14 cellular contexts compared by ENCODE assay signal in the genomic region with DNA sequence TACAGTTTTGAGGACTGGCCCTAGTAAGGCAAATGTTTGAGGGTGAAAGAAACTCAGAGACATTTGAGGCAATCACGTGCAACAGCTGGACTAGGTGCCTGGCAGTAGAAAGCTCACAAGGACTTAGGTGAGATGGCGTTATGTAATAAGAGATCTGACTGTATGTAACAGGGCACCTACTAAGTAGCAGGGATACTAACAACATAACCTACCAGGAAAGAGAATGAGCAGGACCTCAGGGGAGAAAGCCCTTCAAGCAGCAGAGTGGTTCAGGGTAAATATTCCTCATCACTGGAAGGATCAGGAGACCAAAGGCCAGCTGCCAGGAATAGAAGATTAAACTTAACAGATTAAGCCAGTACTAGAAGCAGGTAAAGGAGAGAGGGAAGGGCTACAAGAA. TPM values are rescaled to one million over a fixed set of nuclear protein-coding genes. Genes with fewer than 3 reads are reported as not detected.
"Had no signal": no experiment of that assay in that cellular context is flagged by ENCODE, and none has a peak within 500 bp of the region (broad histone marks: within the 10 kb centered on the region; RNA-seq: fewer than 3 reads in every experiment).

No MANE protein-coding gene starts in this region.

- ATAC-seq: activated CD8-positive, alpha-beta memory T cell treated with anti-CD3 and anti-CD28 coated beads, Interleukin-2, amount 10 ng/mL, durations not matched to agents 7 days and 5 days; activated naive CD8-positive, alpha-beta T cell treated with anti-CD3 and anti-CD28 coated beads, Interleukin-2, amount 50 U/mL, for 24 hours; activated T-cell treated with anti-CD3 and anti-CD28 coated beads, Interleukin-2, amount 50 U/mL, for 4 hours; heart right ventricle; left ventricle myocardium superior had no signal

- H3K4me1 ChIP-seq: ascending aorta, heart right ventricle, thyroid gland, vagina had no signal

- H3K27ac Mint-ChIP-seq: activated B cell treated with CpG ODN at 0.5 μM for 24 hours; activated CD8-positive, alpha-beta memory T cell treated with anti-CD3 and anti-CD28 coated beads, Interleukin-2, amount 10 ng/mL, durations not matched to agents 7 days and 5 days; activated naive CD8-positive, alpha-beta T cell treated with anti-CD3 and anti-CD28 coated beads, Interleukin-2, amount 50 U/mL, for 24 hours had no signal

- H3K27me3 Mint-ChIP-seq: activated B cell treated with CpG ODN at 0.5 μM for 24 hours; activated CD8-positive, alpha-beta memory T cell treated with anti-CD3 and anti-CD28 coated beads, Interleukin-2, amount 10 ng/mL, durations not matched to agents 7 days and 5 days; activated naive CD8-positive, alpha-beta T cell treated with anti-CD3 and anti-CD28 coated beads, Interleukin-2, amount 50 U/mL, for 24 hours had no signal

- H3K4me3 Mint-ChIP-seq: activated B cell treated with CpG ODN at 0.5 μM for 24 hours; activated CD8-positive, alpha-beta memory T cell treated with anti-CD3 and anti-CD28 coated beads, Interleukin-2, amount 10 ng/mL, durations not matched to agents 7 days and 5 days; activated naive CD8-positive, alpha-beta T cell treated with anti-CD3 and anti-CD28 coated beads, Interleukin-2, amount 50 U/mL, for 24 hours; activated T-cell treated with anti-CD3 and anti-CD28 coated beads, Interleukin-2, amount 50 U/mL, for 4 hours had no signal

- H3K4me3 ChIP-seq: ascending aorta, heart right ventricle, thyroid gland, vagina had no signal

- H3K9me3 Mint-ChIP-seq: activated B cell treated with CpG ODN at 0.5 μM for 24 hours had no signal

- DNase-seq: activated B cell treated with CpG ODN at 0.5 μM for 24 hours; activated CD8-positive, alpha-beta memory T cell treated with anti-CD3 and anti-CD28 coated beads, Interleukin-2, amount 10 ng/mL, durations not matched to agents 7 days and 5 days; activated naive CD8-positive, alpha-beta T cell treated with anti-CD3 and anti-CD28 coated beads, Interleukin-2, amount 50 U/mL, for 24 hours; activated T-cell treated with anti-CD3 and anti-CD28 coated beads, Interleukin-2, amount 50 U/mL, for 4 hours; effector CD4-positive, alpha-beta T cell; heart right ventricle; left ventricle myocardium superior; stimulated activated CD4-positive, alpha-beta T cell treated with anti-CD3 and anti-CD28 coated beads, Interleukin-15, amount 100 ng/mL, for 24 hours; stimulated activated CD4-positive, alpha-beta T cell treated with anti-CD3 and anti-CD28 coated beads, Interleukin-4, amount 100 ng/mL, for 24 hours; thyroid gland had no signal

- H3K27me3 ChIP-seq: ascending aorta, heart right ventricle, thyroid gland, vagina had no signal

- H3K9me3 ChIP-seq: thyroid gland had no signal

- H3K36me3 ChIP-seq: ascending aorta, heart right ventricle, thyroid gland, vagina had no signal

- H3K27ac ChIP-seq: ascending aorta, heart right ventricle, thyroid gland, vagina had no signal

RNA-seq across cellular contexts. Expression of gene ARHGAP15, which starts 53.4 kb away (rescaled TPM):
- total RNA-seq: fibroblast of lung had no signal
- polyA plus RNA-seq: keratinocyte had no signal
